ENCODE assay signal across 19 cellular contexts in the genomic region with DNA sequence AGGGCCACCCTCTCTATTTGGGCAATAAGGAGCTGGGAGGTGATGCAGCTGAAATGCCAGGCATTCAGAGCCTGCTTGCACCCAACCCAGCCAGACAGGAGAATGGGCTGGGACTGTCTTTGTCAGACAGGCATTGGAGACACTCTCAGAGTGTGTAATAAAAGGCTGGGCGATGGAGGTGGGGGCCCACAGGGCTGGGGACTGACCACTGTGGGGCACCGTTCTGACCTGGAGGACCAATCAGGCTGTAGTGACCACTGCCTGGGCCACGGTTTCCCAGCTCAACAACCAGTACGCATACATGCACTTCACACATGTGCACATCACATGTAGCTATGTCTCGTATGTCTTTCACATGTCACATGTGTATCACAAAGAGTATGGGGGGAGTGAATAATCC. TPM values are rescaled to one million over a fixed set of nuclear protein-coding genes. Genes with fewer than 3 reads are reported as not detected.
A peak's percentile ranks its signal among the peaks of the same experiment; 100 is the strongest.
DNase-seq lines count a peak whose midpoint lies in the region; ATAC-seq and FAIRE-seq lines count a peak whose summit lies in the region.
"Had no signal": no experiment of that assay in that cellular context is flagged by ENCODE, and none has a peak within 500 bp of the region (broad histone marks: within the 10 kb centered on the region; RNA-seq: fewer than 3 reads in every experiment).

No MANE protein-coding gene starts in this region.

- no peak for DNase-seq in activated naive CD8-positive, alpha-beta T cell treated with anti-CD3 and anti-CD28 coated beads for 36 hours
- DNase-seq in central memory CD8-positive, alpha-beta T cell (ENCODE audit: low spot score in 2 of 2), result no peak
- DNase-seq in naive B cell (no peak), urothelium cell line (ENCODE audit: low spot score) (no peak), COR-L47 (lab: John Stamatoyannopoulos, UW) (no peak)
- DNase-seq in stimulated activated CD4-positive, alpha-beta T cell treated with anti-CD3 and anti-CD28 coated beads, Interleukin-2, amount 100 ng/mL, for 24 hours, result no peak
- DNase-seq: DMS153, EL, NCI-H1092, NCI-H1694, NCI-H2227 treated with DMSO at 0.1 percent for 48 hours, NCI-H524 treated with DMSO at 0.1 percent for 48 hours, Right ventricle myocardium superior had no signal

- no peaks in the 10 kb centered on the region for H3K36me3 Mint-ChIP-seq in activated naive CD8-positive, alpha-beta T cell
- H3K36me3 Mint-ChIP-seq in activated naive CD8-positive, alpha-beta T cell treated with anti-CD3 and anti-CD28 coated beads for 36 hours, result no peaks in the 10 kb centered on the region
- H3K36me3 Mint-ChIP-seq in central memory CD8-positive, alpha-beta T cell (ENCODE audit: insufficient read depth), result peaks cover 1% of the 10 kb centered on the region
- no peaks in the 10 kb centered on the region for H3K36me3 Mint-ChIP-seq in naive B cell

- peak overlapping the region; percentile 40 for H3K4me3 Mint-ChIP-seq in activated naive CD8-positive, alpha-beta T cell
- H3K4me3 Mint-ChIP-seq in activated naive CD8-positive, alpha-beta T cell treated with anti-CD3 and anti-CD28 coated beads for 36 hours, result no peak overlapping the region
- peak overlapping the region; percentile 90 for H3K4me3 Mint-ChIP-seq in central memory CD8-positive, alpha-beta T cell
- peak overlapping the region in 5 of 8 donors; percentile 51 to 91 (median 77) for H3K4me3 Mint-ChIP-seq in naive B cell

- H3K27me3 Mint-ChIP-seq in activated naive CD8-positive, alpha-beta T cell, result peaks cover 15% of the 10 kb centered on the region
- peaks cover 31% of the 10 kb centered on the region for H3K27me3 Mint-ChIP-seq in activated naive CD8-positive, alpha-beta T cell treated with anti-CD3 and anti-CD28 coated beads for 36 hours
- H3K27me3 Mint-ChIP-seq in central memory CD8-positive, alpha-beta T cell, result peaks cover 22% of the 10 kb centered on the region
- H3K27me3 Mint-ChIP-seq in naive B cell, result peaks cover 38 to 58% (median 38%) of the 10 kb centered on the region in 3 donors

- H3K27ac Mint-ChIP-seq in activated naive CD8-positive, alpha-beta T cell, result no peak overlapping the region
- no peak overlapping the region for H3K27ac Mint-ChIP-seq in activated naive CD8-positive, alpha-beta T cell treated with anti-CD3 and anti-CD28 coated beads for 36 hours
- no peak overlapping the region for H3K27ac Mint-ChIP-seq in central memory CD8-positive, alpha-beta T cell (ENCODE audit: low read depth)
- H3K27ac Mint-ChIP-seq in naive B cell, result no peak overlapping the region

- peak; percentile 17 for FAIRE-seq in urothelium cell line (lab: Jason Lieb, UNC)
- FAIRE-seq: A204.1, H54 had no signal

- H3K9me3 Mint-ChIP-seq in activated naive CD8-positive, alpha-beta T cell (ENCODE audit: low read depth), result no peaks in the 10 kb centered on the region
- no peaks in the 10 kb centered on the region for H3K9me3 Mint-ChIP-seq in activated naive CD8-positive, alpha-beta T cell treated with anti-CD3 and anti-CD28 coated beads for 36 hours
- no peaks in the 10 kb centered on the region for H3K9me3 Mint-ChIP-seq in central memory CD8-positive, alpha-beta T cell
- no peaks in the 10 kb centered on the region for H3K9me3 Mint-ChIP-seq in naive B cell

- peaks cover 11% of the 10 kb centered on the region for H3K4me1 Mint-ChIP-seq in activated naive CD8-positive, alpha-beta T cell (ENCODE audit: low read depth)
- H3K4me1 Mint-ChIP-seq in activated naive CD8-positive, alpha-beta T cell treated with anti-CD3 and anti-CD28 coated beads for 36 hours, result peaks cover 11% of the 10 kb centered on the region
- peaks cover 15% of the 10 kb centered on the region for H3K4me1 Mint-ChIP-seq in central memory CD8-positive, alpha-beta T cell
- H3K4me1 Mint-ChIP-seq in naive B cell, result peaks cover 14 to 17% (median 15%) of the 10 kb centered on the region in 3 donors

- no peak for ATAC-seq in central memory CD8-positive, alpha-beta T cell (replicated peaks; ENCODE audit: extremely low read depth, poor library complexity, severe bottlenecking)
- no peak for ATAC-seq in naive B cell (ENCODE audit: low read depth in 2 of 2)
- no peak for ATAC-seq in GM21619 (IDR thresholded peaks at IDR 0.05; ENCODE audit: unreplicated experiment)
- ATAC-seq: Panc1 had no signal

RNA-seq across cellular contexts. Expression of a gene that starts 5.7 kb away (rescaled TPM):
- total RNA-seq in activated naive CD8-positive, alpha-beta T cell treated with anti-CD3 and anti-CD28 coated beads for 36 hours, result not detected
- not detected for polyA plus RNA-seq in naive B cell (ENCODE audit: low read depth in 6 of 6)
- total RNA-seq: M059J had no signal

RNA-seq across cellular contexts. Expression of a gene that starts 39.3 kb away (rescaled TPM):
- total RNA-seq in activated naive CD8-positive, alpha-beta T cell treated with anti-CD3 and anti-CD28 coated beads for 36 hours, result under 1 TPM; 0.42 to 0.45 TPM
- polyA plus RNA-seq in naive B cell (ENCODE audit: low read depth in 6 of 6), result not detected
